Comparison of ENCODE assay signal across 1 cellular context in genomic region chr5:141771562-141771961, GRCh38.
TF ChIP-seq lines count a peak whose summit lies in the region.

No MANE protein-coding gene starts in this region.

TF ChIP-seq in H1, 55 proteins besides CTCF, POLR2A, EP300 and RAD21 (continued from another document):
- TF ChIP-seq CHD7 (IDR thresholded peaks at IDR 0.05; ENCODE audit: insufficient replicate concordance, low read length) (no peak), KDM5A (IDR thresholded peaks at IDR 0.05; ENCODE audit: low read length) (no peak), TBP (IDR thresholded peaks at IDR 0.05; ENCODE audit: low read depth, low read length) (no peak), CHD1 (IDR thresholded peaks at IDR 0.05; ENCODE audit: low read depth, low read length) (no peak), JUND (IDR thresholded peaks at IDR 0.05; ENCODE audit: low read length) (no peak), RNF2 (IDR thresholded peaks at IDR 0.05; ENCODE audit: borderline replicate concordance, low read depth, low read length, missing control alignments, poor library complexity, severe bottlenecking) (no peak), CBX5 (IDR thresholded peaks at IDR 0.05; ENCODE audit: low read depth, low read length) (no peak), BRCA1 (IDR thresholded peaks at IDR 0.05; ENCODE audit: low read depth, low read length) (no peak), CREB1 (IDR thresholded peaks at IDR 0.05) (no peak), KDM4A (IDR thresholded peaks at IDR 0.05; ENCODE audit: low read depth, low read length, severe bottlenecking) (no peak)
TF ChIP-seq in H1: peak in this region for 0.
